ENCODE assay signal across 8 cellular contexts in genomic region chr3:61858054-61858453, GRCh38.
DNase-seq lines count a peak whose midpoint lies in the region; ATAC-seq, FAIRE-seq and TF ChIP-seq lines count a peak whose summit lies in the region.

No MANE protein-coding gene starts in this region.

- H3K27me3 ChIP-seq in gastroesophageal sphincter: no peaks in the 10 kb centered on the region
- no peaks in the 10 kb centered on the region for H3K27me3 ChIP-seq in transverse colon

- H3K9me3 ChIP-seq in gastroesophageal sphincter (no peaks in the 10 kb centered on the region), transverse colon (no peaks in the 10 kb centered on the region)

- DNase-seq in NCI-H510A treated with DMSO at 0.1 percent for 48 hours (lab: John Stamatoyannopoulos, UW) (peak; percentile 12), NCI-H510A (lab: John Stamatoyannopoulos, UW) (no peak), RCC 7860 (ENCODE audit: low spot score) (peak; percentile 37), transverse colon (no peak), DMS79 treated with DMSO at 0.1 percent for 48 hours (lab: John Stamatoyannopoulos, UW) (no peak), UCSD-AML1 (lab: John Stamatoyannopoulos, UW; ENCODE audit: unreplicated experiment) (no peak)

- H3K36me3 ChIP-seq in gastroesophageal sphincter (no peaks in the 10 kb centered on the region), transverse colon (no peaks in the 10 kb centered on the region)

- peak; percentile 60 for FAIRE-seq in RCC 7860 (lab: Jason Lieb, UNC)

- ATAC-seq in gastroesophageal sphincter (no peak), HG03571 (IDR thresholded peaks at IDR 0.05; ENCODE audit: unreplicated experiment) (no peak)

- H3K4me1 ChIP-seq in gastroesophageal sphincter (peaks cover 0 to 14% (median 5%) of the 10 kb centered on the region in 3 donors), transverse colon (peaks cover 0 to 15% (median 7%) of the 10 kb centered on the region in 4 donors)

- TF ChIP-seq CTCF in gastroesophageal sphincter (IDR thresholded peaks at IDR 0.05) (peak; percentile 23 to 64 (median 37)), transverse colon (IDR thresholded peaks at IDR 0.05) (peak in 4 of 5 experiments; percentile 30 to 45 (median 36))

- TF ChIP-seq EP300 in gastroesophageal sphincter (IDR thresholded peaks at IDR 0.05) (no peak), transverse colon (IDR thresholded peaks at IDR 0.05; ENCODE audit: low read depth) (no peak)

- no peak overlapping the region for H3K27ac ChIP-seq in gastroesophageal sphincter
- no peak overlapping the region for H3K27ac ChIP-seq in transverse colon

- TF ChIP-seq POLR2A in gastroesophageal sphincter (IDR thresholded peaks at IDR 0.05): no peak
- TF ChIP-seq POLR2A in transverse colon (IDR thresholded peaks at IDR 0.05): no peak

- H3K4me3 ChIP-seq in gastroesophageal sphincter: no peak overlapping the region
- H3K4me3 ChIP-seq in transverse colon: no peak overlapping the region

- intact Hi-C loops in transverse colon (cut with DNase I; ENCODE audit: low total_unique reads): no loop called here

- in situ Hi-C loops in transverse colon (cut with MboI; ENCODE audit: low pct_ligation_motif_present in 1 of 4, low pct_unique_long_range_greater_than_20kb in 1 of 4, low sequenced_read_pairs in 3 of 4): loop anchor here in 3 of 4 donors (10.0 to 25.0 kb wide), 3 partner anchors 293 to 327 kb away; partner anchors contain the start of gene PTPRG (in 2 of the 3)

- WGBS in gastroesophageal sphincter (ENCODE audit: low coverage in 1 of 2), 2 donors: 0 to 10% methylated on average over 2 of the region's 2 CpGs
- 0 to 4% methylated on average over 2 of the region's 2 CpGs for WGBS in transverse colon (ENCODE audit: low coverage in 1 of 2), 2 donors

Comparison
In these comparisons a context has a peak if more than half of its experiments do, and no peak if none do; other contexts are left out.
1. DNase-seq: peak in NCI-H510A treated with DMSO at 0.1 percent for 48 hours (single experiment) and RCC 7860 (single experiment); none in NCI-H510A (single experiment), transverse colon (single experiment), DMS79 treated with DMSO at 0.1 percent for 48 hours (single experiment) and UCSD-AML1 (single experiment).